ENCODE assay signal across 8 cellular contexts in genomic region chr11:109946322-109946846, GRCh38.
DNase-seq lines count a peak whose midpoint lies in the region; ATAC-seq and TF ChIP-seq lines count a peak whose summit lies in the region.

No MANE protein-coding gene starts in this region.

- TF ChIP-seq POLR2A in lower leg skin (IDR thresholded peaks at IDR 0.05): no peak

- ATAC-seq in GM19035 (IDR thresholded peaks at IDR 0.05; ENCODE audit: unreplicated experiment) (peak; percentile 94), HG03196 (IDR thresholded peaks at IDR 0.05; ENCODE audit: unreplicated experiment) (peak; percentile 93)
- ATAC-seq in activated CD4-positive, CD25-positive, alpha-beta regulatory T cell treated with anti-CD3 and anti-CD28 coated beads, Interleukin-2, amount 50 U/mL, for 24 hours: peak; percentile 83 to 87

- H3K4me3 ChIP-seq in lower leg skin (ENCODE audit: low read depth, poor library complexity, severe bottlenecking): no peak overlapping the region

- intact Hi-C loops in lower leg skin (cut with DNase I; ENCODE audit: low total_unique reads): no loop called here

- WGBS in lower leg skin, 2 donors: 13 to 15% methylated on average over 8 of the region's 8 CpGs

- DNase-seq in NCI-H2227 (lab: John Stamatoyannopoulos, UW; ENCODE audit: unreplicated experiment): peak; percentile 56
- peak; percentile 91 to 95 for DNase-seq in dermis microvascular lymphatic vessel endothelial cell (ENCODE audit: low read depth in 2 of 2)
- DNase-seq in lower leg skin (ENCODE audit: low spot score in 2 of 2): peak; percentile 85 to 95
- DNase-seq in stimulated activated CD4-positive, alpha-beta T cell treated with anti-CD3 and anti-CD28 coated beads, Interleukin-4, amount 100 ng/mL, for 4 hours: peak; percentile 6 to 36

- TF ChIP-seq CTCF in C4-2B (conservative IDR thresholded peaks at IDR 0.05) (peak; percentile 96), lower leg skin (IDR thresholded peaks at IDR 0.05) (peak in 2 of 3 donors; percentile 76 to 93)

- no peak overlapping the region for H3K27ac ChIP-seq in C4-2B

Comparison
In these comparisons a context has a peak if more than half of its experiments do, and no peak if none do; other contexts are left out.
1. DNase-seq: peak in every context shown above with its lines; median percentile 93 in dermis microvascular lymphatic vessel endothelial cell; 90 in lower leg skin; 56 in NCI-H2227; 21 in stimulated activated CD4-positive, alpha-beta T cell treated with anti-CD3 and anti-CD28 coated beads, Interleukin-4, amount 100 ng/mL, for 4 hours.